26 cellular contexts compared by ENCODE assay signal in the genomic region with DNA sequence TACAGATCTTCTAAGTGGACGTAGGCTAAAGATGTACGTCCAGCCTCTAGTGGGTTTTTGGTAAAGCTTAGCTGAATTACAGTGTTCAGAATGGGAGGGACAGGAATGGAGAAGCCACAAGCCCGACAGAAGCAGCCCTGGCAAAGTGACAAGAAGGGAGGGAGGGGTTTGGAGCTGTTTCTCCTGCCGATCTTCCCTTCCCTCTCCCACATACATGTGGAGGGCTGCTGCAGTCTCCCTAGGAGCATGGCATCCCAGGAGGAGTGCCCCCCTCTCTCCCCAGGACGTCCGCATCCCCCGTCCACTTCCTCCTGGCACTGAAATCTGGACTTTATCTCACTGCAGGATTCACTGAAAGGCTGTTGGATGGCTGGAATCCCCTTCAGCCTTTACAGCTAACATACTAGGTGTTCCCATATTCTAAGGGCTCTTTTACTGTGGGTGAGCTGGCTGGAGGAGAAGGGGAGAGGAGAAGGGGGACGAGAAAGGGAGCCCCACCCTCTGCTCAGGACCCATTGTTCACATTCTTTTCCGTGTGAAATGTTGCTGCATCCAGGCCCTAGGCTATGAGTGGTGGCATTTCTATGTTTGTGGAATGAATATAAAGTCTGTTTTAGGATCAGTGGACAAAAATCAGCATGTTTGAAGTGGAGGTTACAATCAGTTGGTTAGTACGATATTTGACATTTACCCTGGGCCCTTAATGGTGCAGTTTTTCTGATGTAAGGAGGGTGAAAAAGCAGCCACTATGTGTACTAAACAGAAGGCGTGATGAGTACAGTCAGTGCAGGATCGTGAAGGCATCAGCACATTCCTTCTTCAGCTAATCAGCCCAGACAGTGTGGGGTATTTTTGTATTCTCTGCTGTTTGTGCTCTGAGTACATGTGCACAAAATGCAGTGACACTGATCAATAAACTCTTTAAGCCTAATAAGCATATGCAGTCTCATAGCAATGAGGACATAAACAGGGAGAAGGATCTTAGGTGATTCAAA.
DNase-seq lines count a peak whose midpoint lies in the region; ATAC-seq, FAIRE-seq and TF ChIP-seq lines count a peak whose summit lies in the region.
"Had no signal": no experiment of that assay in that cellular context is flagged by ENCODE, and none has a peak within 500 bp of the region (broad histone marks: within the 10 kb centered on the region; RNA-seq: fewer than 3 reads in every experiment).

No MANE protein-coding gene starts in this region.

- TF ChIP-seq RAD21 in H1 (IDR thresholded peaks at IDR 0.05 in 1 of 2, conservative IDR thresholded peaks at IDR 0.05 in 1 of 2; ENCODE audit: low read depth in 2 of 2, low read length in 2 of 2) = no peak

- H2AFZ ChIP-seq in H1 (ENCODE audit: low read length) (no peak overlapping the region), neural progenitor cell (replicated peaks) (peak overlapping the region; percentile 53)

- H3K9me3 ChIP-seq in heart right ventricle = no peaks in the 10 kb centered on the region
- H3K9me3 ChIP-seq in right atrium auricular region = no peaks in the 10 kb centered on the region
- H3K9me3 ChIP-seq in H1 (ENCODE audit: insufficient read depth in 2 of 2, low read depth in 1 of 2, low read length in 1 of 2) = no peaks in the 10 kb centered on the region
- H3K9me3 ChIP-seq in neural progenitor cell (ENCODE audit: low read depth) = no peaks in the 10 kb centered on the region
- H3K9me3 ChIP-seq in CD4-positive, alpha-beta T cell (ENCODE audit: control insufficient read depth, low read length) = no peaks in the 10 kb centered on the region
- H3K9me3 ChIP-seq: HAP-1, left lung had no signal

- DNase-seq in heart right ventricle = peak in 1 of 2 donors; percentile 43
- no peak for DNase-seq in right atrium auricular region (ENCODE audit: low spot score)
- no peak for DNase-seq in H1 (ENCODE audit: low read depth in 1 of 2, low spot score in 2 of 2)
- no peak for DNase-seq in neural progenitor cell (ENCODE audit: low spot score)
- no peak for DNase-seq in activated CD4-positive, CD25-positive, alpha-beta regulatory T cell (lab: John Stamatoyannopoulos, UW)
- no peak for DNase-seq in CD4-positive, alpha-beta T cell
- DNase-seq in T-helper 9 cell = no peak
- DNase-seq: activated B cell treated with CpG ODN at 0.5 μM for 24 hours; activated CD4-positive, alpha-beta T cell treated with anti-CD3 and anti-CD28 coated beads, Interleukin-2, amount 50 U/mL, for 48 hours; activated CD8-positive, alpha-beta memory T cell treated with anti-CD3 and anti-CD28 coated beads, Interleukin-2, amount 50 U/mL, for 48 hours; COR-L47; DMS79 treated with DMSO at 0.1 percent for 48 hours; left lung; NCI-H1092 treated with DMSO at 0.1 percent for 48 hours; NCI-H1930; NCI-H2227 treated with DMSO at 0.1 percent for 48 hours; NCI-H774 had no signal

- no peak overlapping the region for H2BK5ac ChIP-seq in H1 (ENCODE audit: low read depth, low read length)

- H3K27ac ChIP-seq in heart right ventricle = peak overlapping the region in 4 of 10 donors; percentile 13 to 37 (median 28)
- no peak overlapping the region for H3K27ac ChIP-seq in right atrium auricular region
- no peak overlapping the region for H3K27ac ChIP-seq in H1 (ENCODE audit: low read depth, low read length)
- no peak overlapping the region for H3K27ac ChIP-seq in neural progenitor cell
- no peak overlapping the region for H3K27ac ChIP-seq in CD4-positive, alpha-beta T cell (ENCODE audit: low read depth, low read length)
- H3K27ac ChIP-seq: HL-60, left lung, RWPE1 had no signal

- FAIRE-seq in H1 (lab: Jason Lieb, UNC) = no peak
- FAIRE-seq: GM12878, HepG2 had no signal

- H3K27me3 ChIP-seq in heart right ventricle (peaks cover 0 to 17% (median 3%) of the 10 kb centered on the region in 7 donors), right atrium auricular region (no peaks in the 10 kb centered on the region), H1 (replicated peaks in 1 of 4; ENCODE audit: control insufficient read depth in 3 of 4, extremely low read depth in 1 of 4, insufficient read depth in 3 of 4, low read length in 3 of 4) (no peaks in the 10 kb centered on the region), neural progenitor cell (no peaks in the 10 kb centered on the region)
- H3K27me3 ChIP-seq in CD4-positive, alpha-beta T cell (ENCODE audit: control insufficient read depth, insufficient read depth, low read length) = peaks cover 3% of the 10 kb centered on the region

- no peak overlapping the region for H3K23ac ChIP-seq in H1 (ENCODE audit: insufficient read length)

- WGBS in heart right ventricle, 2 donors = 31 to 35% methylated on average over 12 of the region's 12 CpGs
- WGBS in H1 (ENCODE audit: extremely low coverage in 1 of 2, insufficient coverage in 1 of 2, insufficient read length in 1 of 2, insufficient replicate concordance in 2 of 2, low coverage in 1 of 2, low lambda C conversion rate in 2 of 2, missing lambda C conversion rate in 1 of 2), 2 experiments = 84% methylated on average over 11 of the region's 12 CpGs; no CpG with 5 or more reads in 1 of the 2 experiments

- H3K36me3 Mint-ChIP-seq in neural progenitor cell = no peaks in the 10 kb centered on the region
- no peaks in the 10 kb centered on the region for H3K36me3 Mint-ChIP-seq in CD4-positive, alpha-beta T cell (ENCODE audit: low read depth)
- H3K36me3 Mint-ChIP-seq: activated naive CD8-positive, alpha-beta T cell; mesothelial cell of epicardium; natural killer cell treated with Interleukin-12 subunit alpha and Interleukin-12 subunit beta and Interleukin-15 and Interleukin-18, amount 100 ng/mL, for 72 hours had no signal

- H3K4me3 Mint-ChIP-seq in neural progenitor cell = no peak overlapping the region
- no peak overlapping the region for H3K4me3 Mint-ChIP-seq in CD4-positive, alpha-beta T cell
- H3K4me3 Mint-ChIP-seq: activated B cell treated with CpG ODN at 0.5 μM for 24 hours; activated naive CD8-positive, alpha-beta T cell; mesothelial cell of epicardium; natural killer cell treated with Interleukin-12 subunit alpha and Interleukin-12 subunit beta and Interleukin-15 and Interleukin-18, amount 100 ng/mL, for 72 hours had no signal

- H3K23me2 ChIP-seq in H1 (ENCODE audit: low read depth, low read length) = no peaks in the 10 kb centered on the region

- H3K36me3 ChIP-seq in heart right ventricle (peaks cover 0 to 15% (median 0%) of the 10 kb centered on the region in 9 donors), right atrium auricular region (no peaks in the 10 kb centered on the region), H1 (ENCODE audit: control insufficient read depth in 2 of 4, insufficient read depth in 4 of 4, low read length in 3 of 4) (no peaks in the 10 kb centered on the region), neural progenitor cell (no peaks in the 10 kb centered on the region)
- H3K36me3 ChIP-seq: HAP-1, left lung had no signal

- no peak overlapping the region for H4K5ac ChIP-seq in H1 (ENCODE audit: insufficient read length, low read depth, low read length)

- POLR2A ChIA-PET in H1 (lab: Charles Lee; ENCODE audit: partially characterized antibody) = interaction anchor here (3.5 kb wide), 1 partner anchor 126 kb away, joined by 11 read pairs; a partner anchor contains a TSS
- POLR2A ChIA-PET in CD4-positive, alpha-beta T cell (lab: Charles Lee) = no interaction called here

- no peak overlapping the region for H3K56ac ChIP-seq in H1 (replicated peaks; ENCODE audit: insufficient read length, low read depth, low read length)

- no peak for TF ChIP-seq CTCF in heart right ventricle (IDR thresholded peaks at IDR 0.05)
- TF ChIP-seq CTCF in right atrium auricular region (IDR thresholded peaks at IDR 0.05) = no peak
- no peak for TF ChIP-seq CTCF in H1 (IDR thresholded peaks at IDR 0.05; ENCODE audit: control extremely low read depth in 1 of 3, insufficient read depth in 1 of 3, low read depth in 1 of 3, low read length in 3 of 3)
- TF ChIP-seq CTCF in neural progenitor cell (IDR thresholded peaks at IDR 0.05) = no peak
- TF ChIP-seq CTCF in CD4-positive, alpha-beta T cell (IDR thresholded peaks at IDR 0.05) = no peak

- H3K4me3 ChIP-seq in heart right ventricle (no peak overlapping the region), right atrium auricular region (no peak overlapping the region), H1 (ENCODE audit: extremely low read depth in 1 of 4, insufficient read depth in 2 of 4, low read depth in 3 of 4, low read length in 4 of 4) (no peak overlapping the region), neural progenitor cell (no peak overlapping the region)
- H3K4me3 ChIP-seq: GM12878, HAP-1, left lung had no signal

- peak overlapping the region; percentile 1 for H4K91ac ChIP-seq in H1 (replicated peaks; ENCODE audit: insufficient read length, low read length)

- H3K9ac ChIP-seq in H1 (replicated peaks in 1 of 4; ENCODE audit: extremely low read depth in 1 of 4, low read depth in 3 of 4, low read length in 3 of 4) = no peak overlapping the region; a peak in 1 of 7 replicates
- H3K9ac ChIP-seq in neural progenitor cell = no peak overlapping the region

- H3K27ac Mint-ChIP-seq in neural progenitor cell = no peak overlapping the region
- H3K27ac Mint-ChIP-seq in CD4-positive, alpha-beta T cell = no peak overlapping the region
- H3K27ac Mint-ChIP-seq: activated B cell treated with CpG ODN at 0.5 μM for 24 hours; activated naive CD8-positive, alpha-beta T cell; mesothelial cell of epicardium; natural killer cell treated with Interleukin-12 subunit alpha and Interleukin-12 subunit beta and Interleukin-15 and Interleukin-18, amount 100 ng/mL, for 72 hours had no signal

- H3K79me1 ChIP-seq in H1 (ENCODE audit: low read depth, low read length) = no peaks in the 10 kb centered on the region

- H4K20me1 ChIP-seq in H1 (replicated peaks in 1 of 2; ENCODE audit: control insufficient read depth in 1 of 2, insufficient read depth in 2 of 2, low read length in 2 of 2) (no peaks in the 10 kb centered on the region), neural progenitor cell (ENCODE audit: low read depth) (no peaks in the 10 kb centered on the region)

- H3K14ac ChIP-seq in H1 (ENCODE audit: insufficient read length) = no peak overlapping the region

- no peak overlapping the region for H4K8ac ChIP-seq in H1 (ENCODE audit: extremely low read depth, insufficient read depth, low read length)

- H2AK5ac ChIP-seq in H1 (ENCODE audit: low read depth, low read length) = no peak overlapping the region

- H2BK120ac ChIP-seq in H1 (replicated peaks; ENCODE audit: low read depth, low read length) = no peak overlapping the region

- H3K4me1 Mint-ChIP-seq in neural progenitor cell = peaks cover 15% of the 10 kb centered on the region
- no peaks in the 10 kb centered on the region for H3K4me1 Mint-ChIP-seq in CD4-positive, alpha-beta T cell (ENCODE audit: low read depth)
- H3K4me1 Mint-ChIP-seq: activated B cell treated with CpG ODN at 0.5 μM for 24 hours had no signal

- no peak overlapping the region for H2BK12ac ChIP-seq in H1 (ENCODE audit: low read depth, low read length)

- no peaks in the 10 kb centered on the region for H3K79me2 ChIP-seq in H1 (ENCODE audit: control insufficient read depth in 1 of 2, insufficient read depth in 2 of 2, low read length in 2 of 2)
- H3K79me2 ChIP-seq in neural progenitor cell (ENCODE audit: low read depth) = no peaks in the 10 kb centered on the region

- intact Hi-C loops in heart right ventricle (cut with DNase I) = loop anchor here in 1 of 10 donors (5.0 kb wide), 1 partner anchor 111 kb away; no protein-coding TSS in a partner anchor
- intact Hi-C loops in CD4-positive, alpha-beta T cell (cut with DNase I, micrococcal nuclease) = no loop called here

- no peak overlapping the region; the same call in 1 of the 2 replicates for H2BK20ac ChIP-seq in H1 (ENCODE audit: low read length)

- H3K4ac ChIP-seq in H1 (replicated peaks; ENCODE audit: insufficient read length, low read depth, low read length) = no peak overlapping the region

- no peaks in the 10 kb centered on the region for H3K9me3 Mint-ChIP-seq in neural progenitor cell
- no peaks in the 10 kb centered on the region for H3K9me3 Mint-ChIP-seq in CD4-positive, alpha-beta T cell
- H3K9me3 Mint-ChIP-seq: activated B cell treated with CpG ODN at 0.5 μM for 24 hours; mesothelial cell of epicardium; natural killer cell treated with Interleukin-12 subunit alpha and Interleukin-12 subunit beta and Interleukin-15 and Interleukin-18, amount 100 ng/mL, for 72 hours had no signal

- H3K18ac ChIP-seq in H1 (ENCODE audit: extremely low read depth, low read length) = no peak overlapping the region

- no peak for TF ChIP-seq EP300 in H1 (IDR thresholded peaks at IDR 0.05; ENCODE audit: borderline replicate concordance in 1 of 2, low read depth in 2 of 2, low read length in 2 of 2)

- peak in 6 of 8 donors; percentile 34 to 71 (median 45) for ATAC-seq in heart right ventricle
- ATAC-seq in CD4-positive, alpha-beta T cell (ENCODE audit: poor library complexity) = no peak
- no peak for ATAC-seq in HG03108 (IDR thresholded peaks at IDR 0.05; ENCODE audit: unreplicated experiment)
- ATAC-seq: GM12878; HepG2; left lung; natural killer cell treated with Interleukin-12 subunit alpha and Interleukin-12 subunit beta and Interleukin-15 and Interleukin-18, amount 100 ng/mL, for 72 hours had no signal

- no peak for TF ChIP-seq POLR2A in H1 (IDR thresholded peaks at IDR 0.05; ENCODE audit: control extremely low read depth in 1 of 2, low read depth in 2 of 2, low read length in 2 of 2)

- no peak overlapping the region for H3K4me2 ChIP-seq in H1 (ENCODE audit: insufficient read depth in 1 of 2, low read depth in 2 of 2, low read length in 2 of 2)
- no peak overlapping the region for H3K4me2 ChIP-seq in neural progenitor cell

- peaks cover 2% of the 10 kb centered on the region for H3K27me3 Mint-ChIP-seq in neural progenitor cell (ENCODE audit: insufficient read depth, low read depth)
- peaks cover 5% of the 10 kb centered on the region for H3K27me3 Mint-ChIP-seq in CD4-positive, alpha-beta T cell
- H3K27me3 Mint-ChIP-seq: activated naive CD8-positive, alpha-beta T cell; natural killer cell treated with Interleukin-12 subunit alpha and Interleukin-12 subunit beta and Interleukin-15 and Interleukin-18, amount 100 ng/mL, for 72 hours had no signal

- H2BK15ac ChIP-seq in H1 (ENCODE audit: low read length) = no peak overlapping the region; the same call in 1 of the 2 replicates

- CTCF ChIA-PET in H1 (lab: Charles Lee; ENCODE audit: partially characterized antibody) = interaction anchor here (0.6 to 2.8 kb wide), 5 partner anchors 11 to 111 kb away, joined by 3 to 11 read pairs (median 7); no protein-coding TSS in a partner anchor
- CTCF ChIA-PET in CD4-positive, alpha-beta T cell (lab: Charles Lee) = no interaction called here

- no peaks in the 10 kb centered on the region for H3F3A ChIP-seq in neural progenitor cell (ENCODE audit: low read depth)

- H3K4me1 ChIP-seq in heart right ventricle (peaks cover 0 to 16% (median 11%) of the 10 kb centered on the region in 9 donors), right atrium auricular region (no peaks in the 10 kb centered on the region), H1 (replicated peaks in 1 of 4; ENCODE audit: control insufficient read depth in 3 of 4, insufficient read depth in 4 of 4, low read length in 3 of 4) (peaks cover 0 to 4% (median 0%) of the 10 kb centered on the region in 4 experiments; a peak in 2 of 7 replicates), neural progenitor cell (peaks cover 13% of the 10 kb centered on the region)
- H3K4me1 ChIP-seq: HAP-1, left lung had no signal

Comparison
In these comparisons a context has a peak if more than half of its experiments do, and no peak if none do; other contexts are left out.
1. ATAC-seq: peak in heart right ventricle (6 of 8); none in CD4-positive, alpha-beta T cell (single experiment) and HG03108 (single experiment).